Comparison of ENCODE assay signal across 8 cellular contexts in genomic region chr3:143970773-143971366, GRCh38. TPM values are rescaled to one million over a fixed set of nuclear protein-coding genes. Genes with fewer than 3 reads are reported as not detected.
DNase-seq lines count a peak whose midpoint lies in the region; FAIRE-seq and TF ChIP-seq lines count a peak whose summit lies in the region.

No MANE protein-coding gene starts in this region.

- no peaks in the 10 kb centered on the region for H3K9me3 ChIP-seq in kidney (ENCODE audit: control insufficient read depth in 1 of 2, low read length in 2 of 2)

- no peaks in the 10 kb centered on the region for H3K27me3 ChIP-seq in GM06990 (replicated peaks; ENCODE audit: control insufficient read depth, insufficient read depth, low read length)

- peak; percentile 81 for DNase-seq in GM06990 (ENCODE audit: extremely low read depth, insufficient read length)
- DNase-seq in GOT3 (lab: John Stamatoyannopoulos, UW) = peak; percentile 60
- DNase-seq in M059J (ENCODE audit: low read depth) = peak; percentile 55
- peak in 40 of 61 donors; percentile 8 to 81 (median 58) for DNase-seq in caudate nucleus (lab: John Stamatoyannopoulos, UW)
- DNase-seq in kidney = peak; percentile 81
- peak; percentile 20 to 32 for DNase-seq in stimulated activated CD4-positive, alpha-beta T cell treated with anti-CD3 and anti-CD28 coated beads, Interleukin-15, amount 100 ng/mL, for 48 hours (ENCODE audit: low read depth in 2 of 2)
- DNase-seq in KBM-7 = no peak

- H3K36me3 ChIP-seq in GM06990 (ENCODE audit: control insufficient read depth, insufficient read depth, low read length) = no peaks in the 10 kb centered on the region
- no peaks in the 10 kb centered on the region for H3K36me3 ChIP-seq in kidney (ENCODE audit: control insufficient read depth in 1 of 2, insufficient read depth in 2 of 2, low read length in 2 of 2)

- intact Hi-C loops in kidney (cut with DNase I) = no loop called here

- in situ Hi-C loops in KBM-7 (cut with MboI; ENCODE audit: low pct_unique_long_range_greater_than_20kb, low sequenced_read_pairs) = no loop called here

- no peaks in the 10 kb centered on the region for H3K4me1 ChIP-seq in kidney (ENCODE audit: control insufficient read depth in 1 of 2, insufficient read depth in 1 of 2, low read depth in 1 of 2, low read length in 2 of 2)

- no peak for FAIRE-seq in kidney (lab: Jason Lieb, UNC)

- H3K4me3 ChIP-seq in GM06990 (replicated peaks; ENCODE audit: low read depth, low read length) (peak overlapping the region; percentile 98), WI38 (ENCODE audit: low read depth, low read length) (peak overlapping the region; percentile 89), kidney (ENCODE audit: low read length in 2 of 2) (peak overlapping the region; percentile 81 to 92)

- peak overlapping the region; percentile 66 to 81 for H3K9ac ChIP-seq in kidney (ENCODE audit: low read length in 2 of 2)

- TF ChIP-seq CTCF in GM06990 (IDR thresholded peaks at IDR 0.05; ENCODE audit: insufficient read depth, low read length, poor library complexity, severe bottlenecking) (no peak), WI38 (IDR thresholded peaks at IDR 0.05; ENCODE audit: low read depth, low read length) (0 out of 2 replicates have a peak, but pooled peaks have one; percentile 4), kidney (IDR thresholded peaks at IDR 0.05; ENCODE audit: borderline replicate concordance, extremely low read depth, insufficient read depth) (no peak)

- H3K27ac ChIP-seq in caudate nucleus (ENCODE audit: low read depth, low read length) (peak overlapping the region; percentile 100), kidney (ENCODE audit: low read depth in 2 of 2, low read length in 2 of 2) (peak overlapping the region; percentile 99)

RNA-seq across cellular contexts. Expression of gene DIPK2A, which starts 0.8 kb away (rescaled TPM):
- total RNA-seq in M059J (2014; rRNA removed; shearing (Covaris generic)) = 23.2 and 23.3 TPM in 2 replicates
- 15.5 TPM for total RNA-seq in kidney
- 4.9 TPM for polyA plus RNA-seq in kidney (ENCODE audit: insufficient read depth, low read depth, low replicate concordance)
